In genomic region chr22:36411589-36412258, GRCh38 we compare ENCODE assay signal across 1 cellular context.
TF ChIP-seq lines count a peak whose summit lies in the region.

No MANE protein-coding gene starts in this region.

TF ChIP-seq in K562, 482 proteins besides CTCF, POLR2A, EP300 and RAD21 (continued from another document):
- TF ChIP-seq CBX8 (IDR thresholded peaks at IDR 0.05; ENCODE audit: borderline replicate concordance, extremely low read depth, low read depth, low read length, poor library complexity, severe bottlenecking) (no peak), MYBL2 (IDR thresholded peaks at IDR 0.05; ENCODE audit: low read depth) (no peak), MYBL2 (CRISPR knock-in tag; IDR thresholded peaks at IDR 0.05; ENCODE audit: borderline replicate concordance) (no peak), NFIX (CRISPR knock-in tag; IDR thresholded peaks at IDR 0.05; ENCODE audit: low read depth) (peak; percentile 30; the same call in 1 of the 2 replicates), TSHZ1 (CRISPR knock-in tag; IDR thresholded peaks at IDR 0.05) (no peak), USF2 (CRISPR knock-in tag; IDR thresholded peaks at IDR 0.05) (no peak), ZNF280B (CRISPR knock-in tag; IDR thresholded peaks at IDR 0.05) (no peak), DDX20 (tag; IDR thresholded peaks at IDR 0.05; ENCODE audit: low read depth) (no peak)
